1 cellular context compared by ENCODE assay signal in the genomic region with DNA sequence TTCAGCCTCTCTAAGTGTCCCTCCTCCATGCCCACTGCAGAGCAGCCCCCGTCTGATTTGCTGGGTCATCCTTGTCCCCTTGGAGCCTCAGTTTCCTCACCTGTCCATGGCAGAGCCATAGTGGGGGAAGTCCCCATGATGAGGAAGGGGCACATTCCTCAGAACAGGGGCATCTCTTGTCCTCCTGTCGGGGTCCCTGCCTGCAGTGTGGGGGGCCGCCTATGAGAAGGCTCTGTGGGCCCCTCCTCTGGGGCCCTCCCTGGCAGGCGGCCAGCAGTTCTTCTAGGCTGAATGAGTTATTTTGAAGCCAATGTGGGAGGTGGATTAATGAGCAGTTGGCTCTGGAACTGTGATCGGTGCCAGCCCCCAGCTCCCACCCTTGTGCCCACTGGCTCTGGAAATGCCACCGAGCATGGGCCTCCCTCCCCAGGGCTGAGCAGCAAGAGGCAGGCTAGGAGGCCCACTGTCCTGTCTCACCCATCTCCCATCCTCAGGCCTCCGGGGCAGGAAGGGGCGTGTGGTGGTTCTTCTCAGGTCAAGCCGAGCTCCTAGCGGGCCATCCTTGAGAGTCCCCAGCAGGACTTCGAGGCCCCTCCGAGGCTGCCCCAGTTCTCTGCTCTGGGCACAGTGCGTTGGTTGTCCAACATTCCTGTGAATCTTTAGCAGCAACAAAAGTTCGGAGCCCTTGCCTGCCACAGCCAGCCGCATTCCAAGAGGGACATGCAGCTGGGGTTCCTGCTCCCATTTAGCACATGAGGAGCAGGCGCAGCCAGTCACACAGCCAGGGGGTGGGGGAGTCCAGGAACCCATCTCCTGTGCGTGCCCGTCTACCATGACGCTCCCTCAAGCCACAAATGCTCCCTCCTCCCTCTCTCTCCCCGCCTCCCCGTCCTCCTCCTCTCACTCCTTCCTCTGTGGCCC.
TF ChIP-seq lines count a peak whose summit lies in the region.

No MANE protein-coding gene starts in this region.

TF ChIP-seq in H1, 55 proteins besides CTCF, POLR2A, EP300 and RAD21:
- TF ChIP-seq, protein P1, sequence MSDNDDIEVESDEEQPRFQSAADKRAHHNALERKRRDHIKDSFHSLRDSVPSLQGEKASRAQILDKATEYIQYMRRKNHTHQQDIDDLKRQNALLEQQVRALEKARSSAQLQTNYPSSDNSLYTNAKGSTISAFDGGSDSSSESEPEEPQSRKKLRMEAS (IDR thresholded peaks at IDR 0.05): no peak
- TF ChIP-seq SIX5 (IDR thresholded peaks at IDR 0.05; ENCODE audit: low read depth, low read length) (no peak), TBP (IDR thresholded peaks at IDR 0.05; ENCODE audit: low read depth, low read length) (no peak), BRCA1 (IDR thresholded peaks at IDR 0.05; ENCODE audit: low read depth, low read length) (no peak), TCF12 (IDR thresholded peaks at IDR 0.05; ENCODE audit: low read depth, low read length) (no peak), JUN (IDR thresholded peaks at IDR 0.05; ENCODE audit: low read depth, low read length) (no peak), KDM5A (IDR thresholded peaks at IDR 0.05; ENCODE audit: low read length) (no peak), ZNF274 (IDR thresholded peaks at IDR 0.05; ENCODE audit: borderline replicate concordance, extremely low read depth, low read length) (no peak), NANOG (IDR thresholded peaks at IDR 0.05; ENCODE audit: insufficient read depth, low read depth, low read length, poor library complexity, severe bottlenecking) (no peak), CREB1 (IDR thresholded peaks at IDR 0.05) (no peak), MAFK (IDR thresholded peaks at IDR 0.05; ENCODE audit: low read depth, low read length) (no peak), FOSL1 (IDR thresholded peaks at IDR 0.05; ENCODE audit: insufficient read depth, low read depth, low read length) (no peak), POU5F1 (IDR thresholded peaks at IDR 0.05; ENCODE audit: low read depth, low read length) (no peak), RNF2 (IDR thresholded peaks at IDR 0.05; ENCODE audit: borderline replicate concordance, low read depth, low read length, missing control alignments, poor library complexity, severe bottlenecking) (no peak), TAF1 (IDR thresholded peaks at IDR 0.05; ENCODE audit: low read depth, low read length) (no peak), TEAD4 (IDR thresholded peaks at IDR 0.05; ENCODE audit: low read depth, low read length) (no peak), SP2 (IDR thresholded peaks at IDR 0.05; ENCODE audit: low read length) (no peak)
- TF ChIP-seq, protein P2, sequence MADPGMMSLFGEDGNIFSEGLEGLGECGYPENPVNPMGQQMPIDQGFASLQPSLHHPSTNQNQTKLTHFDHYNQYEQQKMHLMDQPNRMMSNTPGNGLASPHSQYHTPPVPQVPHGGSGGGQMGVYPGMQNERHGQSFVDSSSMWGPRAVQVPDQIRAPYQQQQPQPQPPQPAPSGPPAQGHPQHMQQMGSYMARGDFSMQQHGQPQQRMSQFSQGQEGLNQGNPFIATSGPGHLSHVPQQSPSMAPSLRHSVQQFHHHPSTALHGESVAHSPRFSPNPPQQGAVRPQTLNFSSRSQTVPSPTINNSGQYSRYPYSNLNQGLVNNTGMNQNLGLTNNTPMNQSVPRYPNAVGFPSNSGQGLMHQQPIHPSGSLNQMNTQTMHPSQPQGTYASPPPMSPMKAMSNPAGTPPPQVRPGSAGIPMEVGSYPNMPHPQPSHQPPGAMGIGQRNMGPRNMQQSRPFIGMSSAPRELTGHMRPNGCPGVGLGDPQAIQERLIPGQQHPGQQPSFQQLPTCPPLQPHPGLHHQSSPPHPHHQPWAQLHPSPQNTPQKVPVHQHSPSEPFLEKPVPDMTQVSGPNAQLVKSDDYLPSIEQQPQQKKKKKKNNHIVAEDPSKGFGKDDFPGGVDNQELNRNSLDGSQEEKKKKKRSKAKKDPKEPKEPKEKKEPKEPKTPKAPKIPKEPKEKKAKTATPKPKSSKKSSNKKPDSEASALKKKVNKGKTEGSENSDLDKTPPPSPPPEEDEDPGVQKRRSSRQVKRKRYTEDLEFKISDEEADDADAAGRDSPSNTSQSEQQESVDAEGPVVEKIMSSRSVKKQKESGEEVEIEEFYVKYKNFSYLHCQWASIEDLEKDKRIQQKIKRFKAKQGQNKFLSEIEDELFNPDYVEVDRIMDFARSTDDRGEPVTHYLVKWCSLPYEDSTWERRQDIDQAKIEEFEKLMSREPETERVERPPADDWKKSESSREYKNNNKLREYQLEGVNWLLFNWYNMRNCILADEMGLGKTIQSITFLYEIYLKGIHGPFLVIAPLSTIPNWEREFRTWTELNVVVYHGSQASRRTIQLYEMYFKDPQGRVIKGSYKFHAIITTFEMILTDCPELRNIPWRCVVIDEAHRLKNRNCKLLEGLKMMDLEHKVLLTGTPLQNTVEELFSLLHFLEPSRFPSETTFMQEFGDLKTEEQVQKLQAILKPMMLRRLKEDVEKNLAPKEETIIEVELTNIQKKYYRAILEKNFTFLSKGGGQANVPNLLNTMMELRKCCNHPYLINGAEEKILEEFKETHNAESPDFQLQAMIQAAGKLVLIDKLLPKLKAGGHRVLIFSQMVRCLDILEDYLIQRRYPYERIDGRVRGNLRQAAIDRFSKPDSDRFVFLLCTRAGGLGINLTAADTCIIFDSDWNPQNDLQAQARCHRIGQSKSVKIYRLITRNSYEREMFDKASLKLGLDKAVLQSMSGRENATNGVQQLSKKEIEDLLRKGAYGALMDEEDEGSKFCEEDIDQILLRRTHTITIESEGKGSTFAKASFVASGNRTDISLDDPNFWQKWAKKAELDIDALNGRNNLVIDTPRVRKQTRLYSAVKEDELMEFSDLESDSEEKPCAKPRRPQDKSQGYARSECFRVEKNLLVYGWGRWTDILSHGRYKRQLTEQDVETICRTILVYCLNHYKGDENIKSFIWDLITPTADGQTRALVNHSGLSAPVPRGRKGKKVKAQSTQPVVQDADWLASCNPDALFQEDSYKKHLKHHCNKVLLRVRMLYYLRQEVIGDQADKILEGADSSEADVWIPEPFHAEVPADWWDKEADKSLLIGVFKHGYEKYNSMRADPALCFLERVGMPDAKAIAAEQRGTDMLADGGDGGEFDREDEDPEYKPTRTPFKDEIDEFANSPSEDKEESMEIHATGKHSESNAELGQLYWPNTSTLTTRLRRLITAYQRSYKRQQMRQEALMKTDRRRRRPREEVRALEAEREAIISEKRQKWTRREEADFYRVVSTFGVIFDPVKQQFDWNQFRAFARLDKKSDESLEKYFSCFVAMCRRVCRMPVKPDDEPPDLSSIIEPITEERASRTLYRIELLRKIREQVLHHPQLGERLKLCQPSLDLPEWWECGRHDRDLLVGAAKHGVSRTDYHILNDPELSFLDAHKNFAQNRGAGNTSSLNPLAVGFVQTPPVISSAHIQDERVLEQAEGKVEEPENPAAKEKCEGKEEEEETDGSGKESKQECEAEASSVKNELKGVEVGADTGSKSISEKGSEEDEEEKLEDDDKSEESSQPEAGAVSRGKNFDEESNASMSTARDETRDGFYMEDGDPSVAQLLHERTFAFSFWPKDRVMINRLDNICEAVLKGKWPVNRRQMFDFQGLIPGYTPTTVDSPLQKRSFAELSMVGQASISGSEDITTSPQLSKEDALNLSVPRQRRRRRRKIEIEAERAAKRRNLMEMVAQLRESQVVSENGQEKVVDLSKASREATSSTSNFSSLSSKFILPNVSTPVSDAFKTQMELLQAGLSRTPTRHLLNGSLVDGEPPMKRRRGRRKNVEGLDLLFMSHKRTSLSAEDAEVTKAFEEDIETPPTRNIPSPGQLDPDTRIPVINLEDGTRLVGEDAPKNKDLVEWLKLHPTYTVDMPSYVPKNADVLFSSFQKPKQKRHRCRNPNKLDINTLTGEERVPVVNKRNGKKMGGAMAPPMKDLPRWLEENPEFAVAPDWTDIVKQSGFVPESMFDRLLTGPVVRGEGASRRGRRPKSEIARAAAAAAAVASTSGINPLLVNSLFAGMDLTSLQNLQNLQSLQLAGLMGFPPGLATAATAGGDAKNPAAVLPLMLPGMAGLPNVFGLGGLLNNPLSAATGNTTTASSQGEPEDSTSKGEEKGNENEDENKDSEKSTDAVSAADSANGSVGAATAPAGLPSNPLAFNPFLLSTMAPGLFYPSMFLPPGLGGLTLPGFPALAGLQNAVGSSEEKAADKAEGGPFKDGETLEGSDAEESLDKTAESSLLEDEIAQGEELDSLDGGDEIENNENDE (IDR thresholded peaks at IDR 0.05; ENCODE audit: insufficient replicate concordance, low read length): no peak
- TF ChIP-seq, protein P3, sequence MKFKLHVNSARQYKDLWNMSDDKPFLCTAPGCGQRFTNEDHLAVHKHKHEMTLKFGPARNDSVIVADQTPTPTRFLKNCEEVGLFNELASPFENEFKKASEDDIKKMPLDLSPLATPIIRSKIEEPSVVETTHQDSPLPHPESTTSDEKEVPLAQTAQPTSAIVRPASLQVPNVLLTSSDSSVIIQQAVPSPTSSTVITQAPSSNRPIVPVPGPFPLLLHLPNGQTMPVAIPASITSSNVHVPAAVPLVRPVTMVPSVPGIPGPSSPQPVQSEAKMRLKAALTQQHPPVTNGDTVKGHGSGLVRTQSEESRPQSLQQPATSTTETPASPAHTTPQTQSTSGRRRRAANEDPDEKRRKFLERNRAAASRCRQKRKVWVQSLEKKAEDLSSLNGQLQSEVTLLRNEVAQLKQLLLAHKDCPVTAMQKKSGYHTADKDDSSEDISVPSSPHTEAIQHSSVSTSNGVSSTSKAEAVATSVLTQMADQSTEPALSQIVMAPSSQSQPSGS (IDR thresholded peaks at IDR 0.05; ENCODE audit: low read length): no peak
